ENCODE assay signal across 29 cellular contexts in genomic region chr3:69260216-69260787, GRCh38.
"Had no signal": no experiment of that assay in that cellular context is flagged by ENCODE, and none has a peak within 500 bp of the region (broad histone marks: within the 10 kb centered on the region; RNA-seq: fewer than 3 reads in every experiment).

No MANE protein-coding gene starts in this region.

- ATAC-seq: naive thymus-derived CD8-positive, alpha-beta T cell; natural killer cell treated with Interleukin-12 subunit alpha and Interleukin-12 subunit beta and Interleukin-15 and Interleukin-18, amount 100 ng/mL, for 72 hours; psoas muscle; right cardiac atrium; stimulated activated effector memory CD8-positive, alpha-beta T cell treated with anti-CD3 and anti-CD28 coated beads, Interleukin-12 subunit alpha, Interleukin-12 subunit beta, amount 100 ng/mL, for 72 hours; stimulated activated naive CD8-positive, alpha-beta T cell treated with anti-CD3 and anti-CD28 coated beads, Interleukin-15, amount 100 ng/mL, for 72 hours; stimulated activated naive CD8-positive, alpha-beta T cell treated with anti-CD3 and anti-CD28 coated beads, Interleukin-15, Interleukin-2, amounts not matched to agents 100 U/mL and 50 U/mL, for 24 hours had no signal

- H3K36me3 Mint-ChIP-seq: naive B cell; naive thymus-derived CD8-positive, alpha-beta T cell; natural killer cell treated with Interleukin-12 subunit alpha and Interleukin-12 subunit beta and Interleukin-15 and Interleukin-18, amount 100 ng/mL, for 72 hours; stimulated activated effector memory CD8-positive, alpha-beta T cell treated with anti-CD3 and anti-CD28 coated beads, Interleukin-12 subunit alpha, Interleukin-12 subunit beta, amount 100 ng/mL, for 72 hours had no signal

- H3K27ac ChIP-seq: ovary, parathyroid adenoma, psoas muscle, right lobe of liver, sigmoid colon, suprapubic skin, thoracic aorta, thyroid gland, tibial nerve, upper lobe of left lung, uterus had no signal

- DNase-seq: naive B cell; naive thymus-derived CD8-positive, alpha-beta T cell; nephron progenitor cell; occipital lobe; ovary; psoas muscle; right lobe of liver; sigmoid colon; stimulated activated CD4-positive, alpha-beta T cell treated with anti-CD3 and anti-CD28 coated beads, Interleukin-15, amount 100 ng/mL, for 24 hours; stimulated activated CD4-positive, alpha-beta T cell treated with anti-CD3 and anti-CD28 coated beads, Interleukin-2, amount 100 ng/mL, for 24 hours; stimulated activated CD4-positive, alpha-beta T cell treated with anti-CD3 and anti-CD28 coated beads, Interleukin-2, amount 100 ng/mL, for 48 hours; stimulated activated CD4-positive, alpha-beta T cell treated with anti-CD3 and anti-CD28 coated beads, Interleukin-4, amount 100 ng/mL, for 24 hours; stimulated activated naive CD4-positive, alpha-beta T cell; stimulated activated naive CD8-positive, alpha-beta T cell treated with anti-CD3 and anti-CD28 coated beads, Interleukin-15, amount 100 ng/mL, for 72 hours; stimulated activated naive CD8-positive, alpha-beta T cell treated with anti-CD3 and anti-CD28 coated beads, Interleukin-15, Interleukin-2, amounts not matched to agents 100 U/mL and 50 U/mL, for 24 hours; substantia nigra; thyroid gland; trophoblast cell; uterus had no signal

- H3K4me1 Mint-ChIP-seq: naive B cell; naive thymus-derived CD8-positive, alpha-beta T cell; neural crest cell; stimulated activated effector memory CD8-positive, alpha-beta T cell treated with anti-CD3 and anti-CD28 coated beads, Interleukin-12 subunit alpha, Interleukin-12 subunit beta, amount 100 ng/mL, for 72 hours; stimulated activated naive CD8-positive, alpha-beta T cell treated with anti-CD3 and anti-CD28 coated beads, Interleukin-15, amount 100 ng/mL, for 72 hours had no signal

- H3K9me3 Mint-ChIP-seq: naive thymus-derived CD8-positive, alpha-beta T cell; natural killer cell treated with Interleukin-12 subunit alpha and Interleukin-12 subunit beta and Interleukin-15 and Interleukin-18, amount 100 ng/mL, for 72 hours; stimulated activated effector memory CD8-positive, alpha-beta T cell treated with anti-CD3 and anti-CD28 coated beads, Interleukin-12 subunit alpha, Interleukin-12 subunit beta, amount 100 ng/mL, for 72 hours; stimulated activated naive CD8-positive, alpha-beta T cell treated with anti-CD3 and anti-CD28 coated beads, Interleukin-15, amount 100 ng/mL, for 72 hours had no signal

- H3K36me3 ChIP-seq: ovary, right lobe of liver, sigmoid colon, suprapubic skin, thoracic aorta, thyroid gland, uterus had no signal

- H2AFZ ChIP-seq: parathyroid adenoma had no signal

- H3K27me3 Mint-ChIP-seq: naive B cell; natural killer cell treated with Interleukin-12 subunit alpha and Interleukin-12 subunit beta and Interleukin-15 and Interleukin-18, amount 100 ng/mL, for 72 hours; progenitor cell of endocrine pancreas; stimulated activated naive CD8-positive, alpha-beta T cell treated with anti-CD3 and anti-CD28 coated beads, Interleukin-15, amount 100 ng/mL, for 72 hours had no signal

- H3K9me3 ChIP-seq: ovary, psoas muscle, right lobe of liver, sigmoid colon, suprapubic skin, thoracic aorta, thyroid gland, tibial nerve, upper lobe of left lung, uterus had no signal

- H3K9ac ChIP-seq: parathyroid adenoma had no signal

- H3K4me3 Mint-ChIP-seq: naive B cell; naive thymus-derived CD8-positive, alpha-beta T cell; natural killer cell treated with Interleukin-12 subunit alpha and Interleukin-12 subunit beta and Interleukin-15 and Interleukin-18, amount 100 ng/mL, for 72 hours; nephron progenitor cell; neural crest cell; stimulated activated effector memory CD8-positive, alpha-beta T cell treated with anti-CD3 and anti-CD28 coated beads, Interleukin-12 subunit alpha, Interleukin-12 subunit beta, amount 100 ng/mL, for 72 hours; stimulated activated naive CD8-positive, alpha-beta T cell treated with anti-CD3 and anti-CD28 coated beads, Interleukin-15, amount 100 ng/mL, for 72 hours had no signal

- H3K4me3 ChIP-seq: ovary, psoas muscle, right lobe of liver, sigmoid colon, suprapubic skin, thoracic aorta, thyroid gland, tibial nerve, upper lobe of left lung, uterus had no signal

- H3K27ac Mint-ChIP-seq: naive thymus-derived CD8-positive, alpha-beta T cell; nephron progenitor cell; progenitor cell of endocrine pancreas; stimulated activated effector memory CD8-positive, alpha-beta T cell treated with anti-CD3 and anti-CD28 coated beads, Interleukin-12 subunit alpha, Interleukin-12 subunit beta, amount 100 ng/mL, for 72 hours; stimulated activated naive CD8-positive, alpha-beta T cell treated with anti-CD3 and anti-CD28 coated beads, Interleukin-15, amount 100 ng/mL, for 72 hours had no signal

- H3K27me3 ChIP-seq: ovary, right lobe of liver, sigmoid colon, suprapubic skin, thyroid gland, tibial nerve, upper lobe of left lung, uterus had no signal

- H3K4me1 ChIP-seq: parathyroid adenoma, psoas muscle, sigmoid colon, suprapubic skin, thyroid gland, tibial nerve, upper lobe of left lung, uterus had no signal
